In the genomic region with DNA sequence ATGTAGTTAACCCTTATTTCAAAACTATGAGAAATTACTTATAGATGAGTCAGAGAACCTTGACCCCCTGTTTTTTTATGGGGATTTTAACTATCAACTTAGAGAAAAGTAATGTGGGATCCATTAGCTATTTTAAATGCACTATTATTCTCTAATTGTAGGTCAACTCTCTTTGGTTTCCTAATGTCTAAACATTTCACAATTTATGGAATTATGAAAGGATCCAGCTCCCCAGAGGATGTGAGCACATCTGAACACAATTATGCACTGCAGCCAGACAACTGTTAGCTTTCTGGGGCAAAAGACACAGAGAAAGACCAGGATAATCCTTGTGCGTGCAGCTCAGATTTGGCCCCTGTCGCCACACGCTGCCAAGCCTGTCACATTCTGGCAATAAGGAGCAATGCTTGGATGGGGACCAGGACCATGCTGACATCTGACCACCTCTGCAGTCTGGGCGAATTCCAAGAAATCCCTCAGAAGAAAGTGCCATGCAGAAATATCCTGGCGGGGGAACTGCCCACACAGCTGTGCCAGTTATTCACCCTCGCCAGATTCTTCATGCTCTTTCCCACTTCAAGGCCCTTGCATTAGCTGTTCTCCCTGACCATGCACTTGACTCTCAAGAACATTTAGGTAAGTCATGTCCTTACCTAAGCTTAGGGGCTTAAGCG, we compare ENCODE assay signal across 11 cellular contexts. TPM values are rescaled to one million over a fixed set of nuclear protein-coding genes. Genes with fewer than 3 reads are reported as not detected.
A peak's percentile ranks its signal among the peaks of the same experiment; 100 is the strongest.
DNase-seq lines count a peak whose midpoint lies in the region; ATAC-seq and TF ChIP-seq lines count a peak whose summit lies in the region.
"Had no signal": no experiment of that assay in that cellular context is flagged by ENCODE, and none has a peak within 500 bp of the region (broad histone marks: within the 10 kb centered on the region; RNA-seq: fewer than 3 reads in every experiment).

No MANE protein-coding gene starts in this region.

- H3K27ac Mint-ChIP-seq in activated T-helper 17 cell treated with anti-CD3 and anti-CD28 coated beads, Interleukin-2, amount 50 U/mL, for 72 hours: no peak overlapping the region
- H3K27ac Mint-ChIP-seq: naive thymus-derived CD4-positive, alpha-beta T cell had no signal

- H3K27me3 ChIP-seq in colonic mucosa: no peaks in the 10 kb centered on the region
- H3K27me3 ChIP-seq in lower lobe of right lung (ENCODE audit: low read depth): peaks cover 16% of the 10 kb centered on the region
- H3K27me3 ChIP-seq in upper lobe of right lung: no peaks in the 10 kb centered on the region

- no peak overlapping the region for H3K4me3 Mint-ChIP-seq in activated T-helper 17 cell treated with anti-CD3 and anti-CD28 coated beads, Interleukin-2, amount 50 U/mL, for 72 hours

- no peaks in the 10 kb centered on the region for H3K36me3 Mint-ChIP-seq in activated T-helper 17 cell treated with anti-CD3 and anti-CD28 coated beads, Interleukin-2, amount 50 U/mL, for 72 hours (ENCODE audit: low read depth)

- H3K27me3 Mint-ChIP-seq in activated T-helper 17 cell treated with anti-CD3 and anti-CD28 coated beads, Interleukin-2, amount 50 U/mL, for 72 hours: peaks cover 28% of the 10 kb centered on the region

- peaks cover 7% of the 10 kb centered on the region for H3K4me1 Mint-ChIP-seq in activated T-helper 17 cell treated with anti-CD3 and anti-CD28 coated beads, Interleukin-2, amount 50 U/mL, for 72 hours

- no peaks in the 10 kb centered on the region for H3K36me3 ChIP-seq in colonic mucosa
- no peaks in the 10 kb centered on the region for H3K36me3 ChIP-seq in lower lobe of right lung
- no peaks in the 10 kb centered on the region for H3K36me3 ChIP-seq in upper lobe of right lung

- ATAC-seq in lower lobe of right lung: peak; percentile 47 to 49
- ATAC-seq in upper lobe of right lung: peak; percentile 44
- no peak for ATAC-seq in activated T-helper 17 cell treated with anti-CD3 and anti-CD28 coated beads, Interleukin-2, amount 50 U/mL, for 72 hours (replicated peaks)
- ATAC-seq: naive thymus-derived CD4-positive, alpha-beta T cell had no signal

- no peak for TF ChIP-seq CTCF in colonic mucosa (IDR thresholded peaks at IDR 0.05)
- TF ChIP-seq CTCF in lower lobe of right lung (IDR thresholded peaks at IDR 0.05): no peak
- TF ChIP-seq CTCF in upper lobe of right lung (IDR thresholded peaks at IDR 0.05): no peak

- H3K9ac ChIP-seq in colonic mucosa (ENCODE audit: low read depth in 2 of 2, low read length in 2 of 2): no peak overlapping the region

- H3K9me3 ChIP-seq in colonic mucosa (no peaks in the 10 kb centered on the region), lower lobe of right lung (no peaks in the 10 kb centered on the region), upper lobe of right lung (no peaks in the 10 kb centered on the region)

- peak overlapping the region; percentile 4 for H3K27ac ChIP-seq in colonic mucosa
- H3K27ac ChIP-seq in lower lobe of right lung: peak overlapping the region; percentile 3
- peak overlapping the region; percentile 58 for H3K27ac ChIP-seq in upper lobe of right lung
- H3K27ac ChIP-seq: 22Rv1 had no signal

- H3K4me3 ChIP-seq in colonic mucosa: no peak overlapping the region
- no peak overlapping the region for H3K4me3 ChIP-seq in lower lobe of right lung
- H3K4me3 ChIP-seq in upper lobe of right lung: no peak overlapping the region

- DNase-seq in DMS 273 (lab: John Stamatoyannopoulos, UW; ENCODE audit: unreplicated experiment): peak; percentile 68
- no peak for DNase-seq in DMS 273 treated with DMSO at 0.1 percent for 48 hours (lab: John Stamatoyannopoulos, UW)
- DNase-seq in colonic mucosa: peak; percentile 27
- no peak for DNase-seq in lower lobe of right lung
- no peak for DNase-seq in upper lobe of right lung
- DNase-seq in stimulated activated CD4-positive, alpha-beta T cell treated with anti-CD3 and anti-CD28 coated beads, Interleukin-4, amount 100 ng/mL, for 4 hours: no peak
- no peak for DNase-seq in NCI-H82 treated with DMSO at 0.1 percent for 48 hours (lab: John Stamatoyannopoulos, UW; ENCODE audit: unreplicated experiment)
- DNase-seq: activated naive CD4-positive, alpha-beta T cell treated with Interleukin-2 at 50 U/mL for 16 hours; naive thymus-derived CD4-positive, alpha-beta T cell had no signal

- H3K9me3 Mint-ChIP-seq in activated T-helper 17 cell treated with anti-CD3 and anti-CD28 coated beads, Interleukin-2, amount 50 U/mL, for 72 hours: no peaks in the 10 kb centered on the region
- H3K9me3 Mint-ChIP-seq: naive thymus-derived CD4-positive, alpha-beta T cell had no signal

- no peaks in the 10 kb centered on the region for H3K4me1 ChIP-seq in colonic mucosa
- H3K4me1 ChIP-seq in lower lobe of right lung: peaks cover 45% of the 10 kb centered on the region
- H3K4me1 ChIP-seq in upper lobe of right lung: peaks cover 38% of the 10 kb centered on the region

- intact Hi-C loops in colonic mucosa (cut with DNase I) (no loop called here), lower lobe of right lung (cut with DNase I) (no loop called here), upper lobe of right lung (cut with DNase I) (no loop called here)

RNA-seq across cellular contexts. Expression of a gene that starts 22.2 kb away (rescaled TPM):
- total RNA-seq in colonic mucosa (100 to 1,000 TPM; 123 to 186 TPM), lower lobe of right lung (21.7 TPM), upper lobe of right lung (21.8 TPM)
- total RNA-seq in activated T-helper 17 cell treated with anti-CD3 and anti-CD28 coated beads, Interleukin-2, amount 50 U/mL, for 72 hours: under 1 TPM; 0.80 to 0.82 TPM

RNA-seq across cellular contexts. Expression of a gene that starts 23.6 kb away (rescaled TPM):
- 100 to 1,000 TPM; 108 to 155 TPM for total RNA-seq in colonic mucosa
- total RNA-seq in lower lobe of right lung: 136 TPM
- 150 TPM for total RNA-seq in upper lobe of right lung
- total RNA-seq in activated T-helper 17 cell treated with anti-CD3 and anti-CD28 coated beads, Interleukin-2, amount 50 U/mL, for 72 hours: 100 to 1,000 TPM in 1 of 2 donors, 10 to 100 TPM in 1; 87.7 to 157 TPM

Comparison
In these comparisons a context has a peak if more than half of its experiments do, and no peak if none do; other contexts are left out.
1. DNase-seq: peak in DMS 273 (single experiment) and colonic mucosa (single experiment); none in DMS 273 treated with DMSO at 0.1 percent for 48 hours (single experiment), lower lobe of right lung (single experiment), upper lobe of right lung (single experiment), stimulated activated CD4-positive, alpha-beta T cell treated with anti-CD3 and anti-CD28 coated beads, Interleukin-4, amount 100 ng/mL, for 4 hours (0 of 2) and NCI-H82 treated with DMSO at 0.1 percent for 48 hours (single experiment).
2. H3K27ac ChIP-seq: peak in every context shown above with its lines; median percentile 58 in upper lobe of right lung; 4 in colonic mucosa; 3 in lower lobe of right lung.
3. RNA of a gene that starts 22.2 kb away (total RNA-seq): 123 to 186 TPM in colonic mucosa, 21.8 TPM in upper lobe of right lung (single experiment) and 21.7 TPM in lower lobe of right lung (single experiment); 0.80 to 0.82 TPM in activated T-helper 17 cell treated with anti-CD3 and anti-CD28 coated beads, Interleukin-2, amount 50 U/mL, for 72 hours; every median in the first group is over 10 times any median in the second.